In the genomic region with DNA sequence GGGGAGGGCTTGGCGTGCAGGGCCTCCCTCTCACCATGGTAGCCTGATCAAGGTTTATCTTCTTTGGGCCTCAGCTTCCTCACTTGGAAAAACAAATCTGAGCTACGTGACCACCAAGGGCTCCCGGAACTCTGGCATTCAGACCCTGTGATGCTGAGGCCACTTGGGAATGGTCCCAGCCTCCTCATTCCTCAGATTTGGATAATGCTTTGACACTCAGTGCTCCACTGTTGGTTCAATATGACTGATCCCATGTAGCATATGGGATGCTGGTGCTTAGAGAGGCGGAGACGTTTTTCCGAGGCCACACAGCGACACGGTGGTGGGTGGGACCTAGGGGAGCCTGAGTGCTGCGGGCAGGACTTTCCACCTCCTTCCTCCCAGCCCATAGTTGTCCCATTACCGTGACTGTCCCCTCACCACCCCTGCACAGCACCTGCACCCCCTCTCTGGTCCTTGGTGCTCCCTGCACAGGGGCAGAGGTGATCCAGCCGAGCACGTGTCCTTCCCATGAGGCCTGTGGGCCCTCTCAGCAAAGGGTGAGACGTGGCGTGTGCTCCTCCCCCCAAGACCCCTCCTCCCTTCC, we compare ENCODE assay signal across 21 cellular contexts. TPM values are rescaled to one million over a fixed set of nuclear protein-coding genes. Genes with fewer than 3 reads are reported as not detected.
DNase-seq lines count a peak whose midpoint lies in the region; ATAC-seq, FAIRE-seq and TF ChIP-seq lines count a peak whose summit lies in the region.
"Had no signal": no experiment of that assay in that cellular context is flagged by ENCODE, and none has a peak within 500 bp of the region (broad histone marks: within the 10 kb centered on the region; RNA-seq: fewer than 3 reads in every experiment).

No MANE protein-coding gene starts in this region.

- no peaks in the 10 kb centered on the region; the same call in 2 of the 3 replicates for H3K9me3 Mint-ChIP-seq in GM23338
- H3K9me3 Mint-ChIP-seq: CD4-positive, alpha-beta memory T cell had no signal

- no TSS peak for BruUV-seq in K562 (replicated peaks; lab: Mats Ljungman, UMichigan)

- no peak overlapping the region for H3K4me3 Mint-ChIP-seq in GM23338
- H3K4me3 Mint-ChIP-seq: CD4-positive, alpha-beta memory T cell had no signal

- H2AK5ac ChIP-seq in mesenchymal stem cell (ENCODE audit: low read length, severe bottlenecking): no peak overlapping the region

- peaks cover 18% of the 10 kb centered on the region for H3K27me3 Mint-ChIP-seq in GM23338 (ENCODE audit: insufficient read depth, low read depth, poor library complexity)

- peak overlapping the region in 1 of 2 experiments; percentile 19 for H3K4ac ChIP-seq in mesenchymal stem cell (ENCODE audit: low read depth in 1 of 2, low read length in 2 of 2)

- H4K20me1 ChIP-seq in GM23338 (replicated peaks; ENCODE audit: insufficient read depth) (no peaks in the 10 kb centered on the region), K562 (replicated peaks; ENCODE audit: control insufficient read depth, insufficient read depth, low read length) (no peaks in the 10 kb centered on the region)

- no peaks in the 10 kb centered on the region for H3F3A ChIP-seq in GM23338 (replicated peaks; ENCODE audit: low read depth)

- H3K14ac ChIP-seq in mesenchymal stem cell (ENCODE audit: low read length in 2 of 2): peak overlapping the region in 1 of 2 experiments; percentile 8

- peak overlapping the region; percentile 28 for H4K91ac ChIP-seq in mesenchymal stem cell (ENCODE audit: low read length)

- DNase-seq in GM23338 (ENCODE audit: low spot score): no peak
- no peak for DNase-seq in K562 (ENCODE audit: extremely low read depth in 1 of 4, low spot score in 3 of 4)
- no peak for DNase-seq in mesenchymal stem cell
- DNase-seq in gastrocnemius medialis: peak in 1 of 2 donors; percentile 15
- no peak for DNase-seq in stimulated activated CD4-positive, alpha-beta T cell treated with anti-CD3 and anti-CD28 coated beads, Interleukin-12 subunit alpha, Interleukin-12 subunit beta, amount 100 ng/mL, for 4 hours
- no peak for DNase-seq in activated CD4-positive, alpha-beta T cell treated with anti-CD3 and anti-CD28 coated beads for 1 hour
- no peak for DNase-seq in 8988T
- DNase-seq: BE2C; CD4-positive, alpha-beta memory T cell; DMS79 treated with DMSO at 0.1 percent for 48 hours; GDM1; GOT3; Karpas-422; NCI-H1105 treated with DMSO at 0.1 percent for 48 hours; NCI-H187; NCI-H446; NCI-H748 treated with DMSO at 0.1 percent for 48 hours; SHP77 had no signal

- H3K9me2 ChIP-seq in GM23338 (ENCODE audit: insufficient read depth): no peaks in the 10 kb centered on the region

- no peak overlapping the region for H2BK15ac ChIP-seq in mesenchymal stem cell (ENCODE audit: low read depth, poor library complexity, severe bottlenecking)

- H3K79me2 ChIP-seq in GM23338 (replicated peaks; ENCODE audit: insufficient read depth) (no peaks in the 10 kb centered on the region), K562 (ENCODE audit: control insufficient read depth, insufficient read depth, low read length) (no peaks in the 10 kb centered on the region)

- TF ChIP-seq RAD21 in K562 (CRISPR knock-in tag; conservative IDR thresholded peaks at IDR 0.05 in 1 of 2, IDR thresholded peaks at IDR 0.05 in 1 of 2): no peak

- H3K36me3 ChIP-seq in GM23338 (ENCODE audit: insufficient read depth) (no peaks in the 10 kb centered on the region), K562 (ENCODE audit: control insufficient read depth, insufficient read depth, low read length) (no peaks in the 10 kb centered on the region), mesenchymal stem cell (ENCODE audit: control insufficient read depth in 1 of 2, insufficient read depth in 2 of 2, low read depth in 1 of 2, low read length in 2 of 2) (no peaks in the 10 kb centered on the region), gastrocnemius medialis (no peaks in the 10 kb centered on the region)
- H3K36me3 ChIP-seq: BE2C had no signal

- H3K23ac ChIP-seq in mesenchymal stem cell (ENCODE audit: low read length in 2 of 2): no peak overlapping the region

- H3K4me1 ChIP-seq in GM23338 (ENCODE audit: insufficient read depth): peaks cover 4% of the 10 kb centered on the region
- peaks cover 5% of the 10 kb centered on the region in 2 experiments; a peak in 4 of 5 replicates for H3K4me1 ChIP-seq in K562 (replicated peaks in 1 of 2; ENCODE audit: control insufficient read depth in 2 of 2, insufficient read depth in 2 of 2, low read length in 2 of 2)
- peaks cover 10% of the 10 kb centered on the region for H3K4me1 ChIP-seq in mesenchymal stem cell (ENCODE audit: control insufficient read depth, insufficient read depth, low read depth, low read length)
- peaks cover 73 to 80% of the 10 kb centered on the region in 2 donors for H3K4me1 ChIP-seq in gastrocnemius medialis

- no peak overlapping the region for H2BK5ac ChIP-seq in mesenchymal stem cell (ENCODE audit: low read depth, low read length, poor library complexity, severe bottlenecking)

- H3K9ac ChIP-seq in K562 (ENCODE audit: insufficient read depth in 1 of 2, low read depth in 2 of 2, low read length in 2 of 2) (no peak overlapping the region), mesenchymal stem cell (ENCODE audit: low read length) (no peak overlapping the region)

- FAIRE-seq in K562 (lab: Jason Lieb, UNC): no peak
- FAIRE-seq: D721Med, GM12892 had no signal

- ATAC-seq in GM23338 (no peak), K562 (no peak), gastrocnemius medialis (no peak)

- in situ Hi-C loops in K562 (cut with MboI) (no loop called here), gastrocnemius medialis (cut with MboI; ENCODE audit: low sequenced_read_pairs in 4 of 4) (loop anchor here in 2 of 4 donors (25.0 kb wide), 1 partner anchor 257 kb away; no protein-coding TSS in a partner anchor)

- H3K9me1 ChIP-seq in K562 (ENCODE audit: control insufficient read depth, insufficient read depth, low read length): no peaks in the 10 kb centered on the region

- no peak overlapping the region for H4K8ac ChIP-seq in mesenchymal stem cell (ENCODE audit: low read length)

- no peaks in the 10 kb centered on the region for H3K36me3 Mint-ChIP-seq in GM23338 (ENCODE audit: low read depth)
- H3K36me3 Mint-ChIP-seq: CD4-positive, alpha-beta memory T cell had no signal

- H2BK120ac ChIP-seq in mesenchymal stem cell (ENCODE audit: low read depth, low read length): no peak overlapping the region

- TF ChIP-seq CTCF in GM23338 (conservative IDR thresholded peaks at IDR 0.05; ENCODE audit: low read depth in 2 of 2) (no peak), K562 (IDR thresholded peaks at IDR 0.05 in 2 of 3, conservative IDR thresholded peaks at IDR 0.05 in 1 of 3; ENCODE audit: insufficient read depth in 2 of 3, low read depth in 1 of 3, low read length in 3 of 3) (no peak), gastrocnemius medialis (IDR thresholded peaks at IDR 0.05 in 4 of 5, conservative IDR thresholded peaks at IDR 0.05 in 1 of 5) (no peak)

- no peaks in the 10 kb centered on the region for H3K27me3 ChIP-seq in GM23338 (ENCODE audit: insufficient read depth)
- peaks cover 0 to 13% of the 10 kb centered on the region in 2 experiments; a peak in 2 of 5 replicates for H3K27me3 ChIP-seq in K562 (ENCODE audit: control insufficient read depth in 2 of 2, insufficient read depth in 2 of 2, low read length in 2 of 2)
- peaks cover 0 to 3% of the 10 kb centered on the region in 2 experiments for H3K27me3 ChIP-seq in mesenchymal stem cell (ENCODE audit: control insufficient read depth in 1 of 2, insufficient read depth in 1 of 2, low read length in 2 of 2)
- no peaks in the 10 kb centered on the region for H3K27me3 ChIP-seq in gastrocnemius medialis
- H3K27me3 ChIP-seq: BE2C had no signal

- H3K27ac ChIP-seq in GM23338 (ENCODE audit: low read depth) (no peak overlapping the region), K562 (ENCODE audit: extremely low read depth, low read depth, low read length) (no peak overlapping the region), mesenchymal stem cell (ENCODE audit: low read length, poor library complexity, severe bottlenecking) (no peak overlapping the region), gastrocnemius medialis (peak overlapping the region; percentile 90 to 99 (median 96))

- H2AFZ ChIP-seq in GM23338 (peak overlapping the region; percentile 56; the same call in 1 of the 2 replicates), K562 (ENCODE audit: low read depth, low read length) (no peak overlapping the region), mesenchymal stem cell (ENCODE audit: low read depth, low read length) (no peak overlapping the region)

- intact Hi-C loops in K562 (cut with micrococcal nuclease): no loop called here
- intact Hi-C loops in gastrocnemius medialis (cut with DNase I; ENCODE audit: low total_unique reads): no loop called here

- H3K4me2 ChIP-seq in GM23338: no peak overlapping the region
- H3K4me2 ChIP-seq in K562 (ENCODE audit: insufficient read depth, low read length): no peak overlapping the region
- H3K4me2 ChIP-seq in mesenchymal stem cell (ENCODE audit: low read length, poor library complexity, severe bottlenecking): no peak overlapping the region

- POLR2A ChIA-PET in K562 (lab: Yijun Ruan, JAX): no interaction called here

- no peak overlapping the region for H3K27ac Mint-ChIP-seq in GM23338
- H3K27ac Mint-ChIP-seq: CD4-positive, alpha-beta memory T cell had no signal

- CTCF ChIA-PET in K562 (lab: Yijun Ruan, JAX; ENCODE audit: low intra/inter-chr PET ratio): no interaction called here

- no peak overlapping the region for H2BK12ac ChIP-seq in mesenchymal stem cell (ENCODE audit: low read length in 2 of 2)

- 3% methylated on average over 5 of the region's 14 CpGs for whole genome bisulfite sequencing in K562 (ENCODE audit: insufficient coverage, low coverage, missing lambda C conversion rate)
- WGBS in mesenchymal stem cell: 87% methylated on average over 12 of the region's 14 CpGs

- no peaks in the 10 kb centered on the region for H3K79me1 ChIP-seq in mesenchymal stem cell (replicated peaks; ENCODE audit: low read length, poor library complexity, severe bottlenecking)

- no peak for TF ChIP-seq EP300 in K562 (IDR thresholded peaks at IDR 0.05; ENCODE audit: low read length)

- H3K4me1 Mint-ChIP-seq in GM23338: peaks cover 11% of the 10 kb centered on the region; the same call in 2 of the 3 replicates
- H3K4me1 Mint-ChIP-seq: CD4-positive, alpha-beta memory T cell had no signal

- no peaks in the 10 kb centered on the region for H3K9me3 ChIP-seq in K562 (replicated peaks; ENCODE audit: control insufficient read depth, insufficient read depth, low read depth, low read length)
- no peaks in the 10 kb centered on the region for H3K9me3 ChIP-seq in mesenchymal stem cell (ENCODE audit: control insufficient read depth, low read length)
- no peaks in the 10 kb centered on the region for H3K9me3 ChIP-seq in gastrocnemius medialis
- H3K9me3 ChIP-seq: BE2C had no signal

- no peak for TF ChIP-seq POLR2A in K562 (conservative IDR thresholded peaks at IDR 0.05)
- no peak for TF ChIP-seq POLR2A in gastrocnemius medialis (IDR thresholded peaks at IDR 0.05)

- H3K4me3 ChIP-seq in GM23338: 0 out of 2 replicates have a peak overlapping the region, but pooled peaks have one; percentile 10
- no peak overlapping the region for H3K4me3 ChIP-seq in K562
- H3K4me3 ChIP-seq in mesenchymal stem cell (ENCODE audit: insufficient read depth in 1 of 2, low read depth in 1 of 2, low read length in 2 of 2): no peak overlapping the region
- no peak overlapping the region for H3K4me3 ChIP-seq in gastrocnemius medialis

- H3K18ac ChIP-seq in mesenchymal stem cell (ENCODE audit: low read depth in 1 of 2, low read length in 2 of 2): no peak overlapping the region

RNA-seq across cellular contexts. Expression of gene MB, which starts 23.2 kb away (rescaled TPM):
- total RNA-seq in GM23338 (2014; rRNA removed; shearing (Covaris generic)): not detected in 2 replicates
- polyA plus RNA-seq in GM23338 (2016; fragmentation: Nextera tagmentation; extraction: Ambion mirVana): 0.64 TPM in 1 of 2 replicates, not detected in the other
- not detected in 2 replicates for total RNA-seq in K562 (2011; cell fraction: chromatin; rRNA removed; ENCODE audit: low replicate concordance)
- total RNA-seq in K562 (2011; cell fraction: nucleolus; rRNA removed): not detected in 2 replicates
- total RNA-seq in K562 (2011; cell fraction: nucleoplasm; rRNA removed): not detected in 2 replicates
- not detected in 2 replicates for total RNA-seq in K562 (2014; rRNA removed)
- not detected in 2 replicates for total RNA-seq in K562 (2014; rRNA removed; fragmentation: Illumina TruSeq; extraction: Trizol)
- total RNA-seq in K562 (2015; rRNA removed; fragmentation: Illumina TruSeq; extraction: Trizol): not detected in 2 replicates
- total RNA-seq in K562 (2021): not detected in 2 replicates
- polyA plus RNA-seq in K562 (2011; rRNA removed): not detected in 2 replicates
- polyA plus RNA-seq in K562 (2011; cell fraction: cytosol; rRNA removed): not detected in 2 replicates
- not detected in 2 replicates for polyA plus RNA-seq in K562 (2011; cell fraction: nucleus; rRNA removed)
- 0.42 TPM in 1 of 2 replicates, not detected in the other for polyA plus RNA-seq in K562 (2012)
- not detected in 2 replicates for polyA plus RNA-seq in K562 (2014; fragmentation: Illumina TruSeq; extraction: Trizol)
- not detected for polyA plus RNA-seq in K562 (2014; fragmentation: Nextera tagmentation; extraction: Ambion mirVana)
- not detected in 2 replicates for polyA plus RNA-seq in K562 (2014; rRNA removed)
- not detected in 2 replicates for polyA minus RNA-seq in K562 (2011; rRNA and poly(A)+ RNA removed)
- polyA minus RNA-seq in K562 (2011; cell fraction: cytosol; rRNA and poly(A)+ RNA removed): not detected in 2 replicates
- polyA minus RNA-seq in K562 (2011; cell fraction: nucleus; rRNA and poly(A)+ RNA removed): not detected in 2 replicates
- polyA plus RNA-seq in mesenchymal stem cell (2013, experiment 1 of 2): not detected
- not detected for polyA plus RNA-seq in mesenchymal stem cell (2013, experiment 2 of 2)
- over 10,000 TPM in 2 of 4 donors, 1,000 to 10,000 TPM in 2; 7,153 to 19,373 (median 11,028) TPM for total RNA-seq in gastrocnemius medialis
- total RNA-seq: CD4-positive, alpha-beta memory T cell had no signal
- polyA plus RNA-seq: AG04450; CD4-positive, alpha-beta memory T cell had no signal

RNA-seq across cellular contexts. Expression of gene RASD2, which starts 53.3 kb away (rescaled TPM):
- 3.2 and 3.6 TPM in 2 replicates for total RNA-seq in GM23338 (2014; rRNA removed; shearing (Covaris generic))
- polyA plus RNA-seq in GM23338 (2016; fragmentation: Nextera tagmentation; extraction: Ambion mirVana) (1.2 and 1.5 TPM in 2 replicates), K562 (2011; rRNA removed) (not detected in 2 replicates), K562 (2014; fragmentation: Illumina TruSeq; extraction: Trizol) (not detected in 2 replicates), K562 (2014; fragmentation: Nextera tagmentation; extraction: Ambion mirVana) (not detected), K562 (2014; rRNA removed) (not detected in 2 replicates)
- total RNA-seq in K562 (2011; cell fraction: chromatin; rRNA removed; ENCODE audit: low replicate concordance): not detected in 2 replicates
- not detected in 2 replicates for total RNA-seq in K562 (2011; cell fraction: nucleolus; rRNA removed)
- total RNA-seq in K562 (2011; cell fraction: nucleoplasm; rRNA removed): not detected in 2 replicates
- total RNA-seq in K562 (2014; rRNA removed) (0.05 TPM in 1 of 2 replicates, not detected in the other), K562 (2014; rRNA removed; fragmentation: Illumina TruSeq; extraction: Trizol) (not detected in 2 replicates), K562 (2015; rRNA removed; fragmentation: Illumina TruSeq; extraction: Trizol) (not detected in 2 replicates), K562 (2021) (0.04 TPM in 1 of 2 replicates, not detected in the other), gastrocnemius medialis (1 to 10 TPM; 1.8 to 5.4 (median 1.9) TPM)
- polyA plus RNA-seq in K562 (2011; cell fraction: cytosol; rRNA removed): not detected in 2 replicates
- polyA plus RNA-seq in K562 (2011; cell fraction: nucleus; rRNA removed): not detected in 2 replicates
- polyA plus RNA-seq in K562 (2012): 0.06 TPM in 1 of 2 replicates, not detected in the other
- not detected in 2 replicates for polyA minus RNA-seq in K562 (2011; rRNA and poly(A)+ RNA removed)
- not detected in 2 replicates for polyA minus RNA-seq in K562 (2011; cell fraction: cytosol; rRNA and poly(A)+ RNA removed)
- polyA minus RNA-seq in K562 (2011; cell fraction: nucleus; rRNA and poly(A)+ RNA removed): not detected in 2 replicates
- 0.58 TPM for polyA plus RNA-seq in mesenchymal stem cell (2013, experiment 1 of 2)
- polyA plus RNA-seq in mesenchymal stem cell (2013, experiment 2 of 2): 0.51 TPM
- total RNA-seq: CD4-positive, alpha-beta memory T cell had no signal

RNA-seq across cellular contexts. Expression of gene APOL6, which starts 54.3 kb away (rescaled TPM):
- 0.08 and 0.14 TPM in 2 replicates for total RNA-seq in GM23338 (2014; rRNA removed; shearing (Covaris generic))
- polyA plus RNA-seq in GM23338 (2016; fragmentation: Nextera tagmentation; extraction: Ambion mirVana) (0.09 and 0.10 TPM in 2 replicates), K562 (2011; rRNA removed) (0.24 and 0.32 TPM in 2 replicates), K562 (2014; fragmentation: Illumina TruSeq; extraction: Trizol) (0.53 and 0.70 TPM in 2 replicates), K562 (2014; fragmentation: Nextera tagmentation; extraction: Ambion mirVana) (under 1 TPM; 0.29 to 0.39 TPM), K562 (2014; rRNA removed) (0.42 and 0.45 TPM in 2 replicates)
- total RNA-seq in K562 (2011; cell fraction: chromatin; rRNA removed; ENCODE audit: low replicate concordance): 0.32 and 0.69 TPM in 2 replicates
- total RNA-seq in K562 (2011; cell fraction: nucleolus; rRNA removed): 0.33 and 0.39 TPM in 2 replicates
- 0.59 and 1.1 TPM in 2 replicates for total RNA-seq in K562 (2011; cell fraction: nucleoplasm; rRNA removed)
- total RNA-seq in K562 (2014; rRNA removed) (0.73 and 0.82 TPM in 2 replicates), K562 (2014; rRNA removed; fragmentation: Illumina TruSeq; extraction: Trizol) (1.2 and 1.3 TPM in 2 replicates), K562 (2015; rRNA removed; fragmentation: Illumina TruSeq; extraction: Trizol) (1.2 TPM in 2 replicates), K562 (2021) (1.1 TPM in 2 replicates), gastrocnemius medialis (1 to 10 TPM; 1.5 to 4.5 (median 2.9) TPM)
- 0.13 and 0.15 TPM in 2 replicates for polyA plus RNA-seq in K562 (2011; cell fraction: cytosol; rRNA removed)
- 0.13 and 0.18 TPM in 2 replicates for polyA plus RNA-seq in K562 (2011; cell fraction: nucleus; rRNA removed)
- polyA plus RNA-seq in K562 (2012): 0.56 and 4.2 TPM in 2 replicates
- 0.81 and 0.99 TPM in 2 replicates for polyA minus RNA-seq in K562 (2011; rRNA and poly(A)+ RNA removed)
- polyA minus RNA-seq in K562 (2011; cell fraction: cytosol; rRNA and poly(A)+ RNA removed): 0.27 and 0.29 TPM in 2 replicates
- polyA minus RNA-seq in K562 (2011; cell fraction: nucleus; rRNA and poly(A)+ RNA removed): 0.13 and 0.22 TPM in 2 replicates
- polyA plus RNA-seq in mesenchymal stem cell (2013, experiment 1 of 2): 17.2 TPM
- polyA plus RNA-seq in mesenchymal stem cell (2013, experiment 2 of 2): 17.2 TPM

Comparison
In these comparisons a context has a peak if more than half of its experiments do, and no peak if none do; other contexts are left out.
1. H3K27ac ChIP-seq: peak in gastrocnemius medialis (4 of 4); none in GM23338 (single experiment), K562 (single experiment) and mesenchymal stem cell (single experiment).
2. RNA of gene MB, which starts 23.2 kb away (total RNA-seq): 7,153 to 19,373 TPM in gastrocnemius medialis; not detected in GM23338 and not detected in K562; every median in the first group is over 1,000 times any median in the second.